20 cellular contexts compared by ENCODE assay signal in the genomic region with DNA sequence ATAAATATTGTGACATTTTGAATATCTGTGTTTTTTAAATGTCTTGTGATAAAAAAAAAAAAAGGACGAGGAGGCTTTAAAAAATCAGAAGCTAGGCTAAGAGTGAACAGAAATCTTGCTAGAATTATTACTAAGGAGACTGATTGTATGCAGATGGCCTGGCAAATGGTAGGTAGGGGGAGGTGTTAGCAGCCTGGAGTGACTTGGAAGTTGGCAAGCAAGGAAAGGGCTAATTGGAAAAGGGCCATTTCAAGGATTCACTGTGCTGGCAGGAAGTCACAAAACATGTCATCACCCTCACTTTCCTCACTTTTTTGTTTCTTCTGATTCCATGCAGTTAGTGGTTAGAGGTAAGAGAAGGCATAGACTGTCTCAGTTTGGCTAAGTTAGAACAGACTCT.
"Had no signal": no experiment of that assay in that cellular context is flagged by ENCODE, and none has a peak within 500 bp of the region (broad histone marks: within the 10 kb centered on the region; RNA-seq: fewer than 3 reads in every experiment).

No MANE protein-coding gene starts in this region.

- H3K9me3 ChIP-seq: ascending aorta, left lung, tibial nerve, uterus had no signal

- H3K27me3 Mint-ChIP-seq: activated naive CD8-positive, alpha-beta T cell treated with anti-CD3 and anti-CD28 coated beads, Interleukin-2, amount 50 U/mL, for 24 hours; activated T-helper 17 cell treated with anti-CD3 and anti-CD28 coated beads, Interleukin-2, amount 50 U/mL, for 72 hours had no signal

- H3K9me3 Mint-ChIP-seq: activated naive CD8-positive, alpha-beta T cell treated with anti-CD3 and anti-CD28 coated beads, Interleukin-2, amount 50 U/mL, for 24 hours; activated T-helper 17 cell treated with anti-CD3 and anti-CD28 coated beads, Interleukin-2, amount 50 U/mL, for 72 hours had no signal

- H3K4me1 ChIP-seq: ascending aorta, left lung, tibial nerve, uterus had no signal

- H3K36me3 Mint-ChIP-seq: natural killer cell had no signal

- H3K27ac ChIP-seq: ascending aorta, left lung, skin epidermis, tibial nerve, uterus had no signal

- H3K4me3 ChIP-seq: ascending aorta, left lung, skin epidermis, tibial nerve, uterus had no signal

- H3K4me1 Mint-ChIP-seq: activated naive CD8-positive, alpha-beta T cell treated with anti-CD3 and anti-CD28 coated beads, Interleukin-2, amount 50 U/mL, for 24 hours; activated T-helper 17 cell treated with anti-CD3 and anti-CD28 coated beads, Interleukin-2, amount 50 U/mL, for 72 hours; natural killer cell had no signal

- H3K36me3 ChIP-seq: ascending aorta, left lung, tibial nerve, uterus had no signal

- H3K4me3 Mint-ChIP-seq: activated naive CD8-positive, alpha-beta T cell treated with anti-CD3 and anti-CD28 coated beads, Interleukin-2, amount 50 U/mL, for 24 hours; activated T-helper 17 cell treated with anti-CD3 and anti-CD28 coated beads, Interleukin-2, amount 50 U/mL, for 72 hours; natural killer cell had no signal

- ATAC-seq: activated CD4-positive, CD25-positive, alpha-beta regulatory T cell treated with anti-CD3 and anti-CD28 coated beads, Interleukin-2, amount 50 U/mL, for 24 hours; activated naive CD8-positive, alpha-beta T cell treated with anti-CD3 and anti-CD28 coated beads, Interleukin-2, amount 50 U/mL, for 24 hours; activated T-helper 17 cell treated with anti-CD3 and anti-CD28 coated beads, Interleukin-2, amount 50 U/mL, for 72 hours; esophagus mucosa; left lung; natural killer cell had no signal

- DNase-seq: activated naive CD4-positive, alpha-beta T cell treated with Interleukin-2 at 50 U/mL for 16 hours; activated naive CD8-positive, alpha-beta T cell treated with anti-CD3 and anti-CD28 coated beads, Interleukin-2, amount 50 U/mL, for 24 hours; activated T-cell treated with anti-CD3 and anti-CD28 coated beads for 4 hours; foreskin fibroblast; hippocampal formation; kidney; left lung; natural killer cell; stimulated activated CD4-positive, alpha-beta T cell treated with anti-CD3 and anti-CD28 coated beads, Interleukin-15, amount 100 ng/mL, for 24 hours; stimulated activated CD4-positive, alpha-beta T cell treated with anti-CD3 and anti-CD28 coated beads, Interleukin-4, amount 100 ng/mL, for 1 hour; stimulated activated naive CD4-positive, alpha-beta T cell treated with Interleukin-2 at 50 U/mL for 16 hours; substantia nigra; T-helper 9 cell; uterus had no signal

- H3K27me3 ChIP-seq: ascending aorta, left lung, tibial nerve, uterus had no signal

- H3K27ac Mint-ChIP-seq: activated naive CD8-positive, alpha-beta T cell treated with anti-CD3 and anti-CD28 coated beads, Interleukin-2, amount 50 U/mL, for 24 hours; activated T-helper 17 cell treated with anti-CD3 and anti-CD28 coated beads, Interleukin-2, amount 50 U/mL, for 72 hours; natural killer cell had no signal
